Comparison of ENCODE assay signal across 19 cellular contexts in the genomic region with DNA sequence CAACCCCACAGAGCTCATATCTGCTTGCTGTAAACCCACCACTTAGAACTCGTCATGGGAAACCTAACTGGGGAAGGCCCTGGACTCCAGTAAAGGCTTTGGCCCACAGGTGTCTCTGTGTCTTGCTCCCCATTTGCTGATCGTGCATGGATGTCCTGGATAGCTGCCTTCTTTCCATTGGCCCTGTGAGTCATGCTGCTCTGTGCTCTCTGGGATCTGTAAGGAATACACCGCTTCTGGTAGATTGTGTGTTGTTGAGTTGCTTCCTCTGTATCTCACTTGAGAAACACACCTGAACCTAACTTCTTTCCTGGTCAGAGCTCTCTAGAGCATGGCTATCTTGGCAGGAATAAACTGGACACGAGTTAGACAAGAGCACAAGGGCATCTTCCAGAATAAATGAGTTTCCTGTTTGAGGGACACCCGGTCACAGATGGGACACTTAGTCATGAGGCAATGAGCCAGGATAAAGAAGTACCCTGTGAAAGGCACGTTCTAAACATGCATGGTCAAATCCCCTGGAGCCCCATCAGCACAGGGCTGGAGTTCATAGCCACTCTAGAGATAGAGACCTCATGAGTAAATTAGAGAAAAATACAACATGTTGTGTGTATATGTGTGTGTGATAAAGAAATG.
DNase-seq lines count a peak whose midpoint lies in the region; ATAC-seq, FAIRE-seq and TF ChIP-seq lines count a peak whose summit lies in the region.
"Had no signal": no experiment of that assay in that cellular context is flagged by ENCODE, and none has a peak within 500 bp of the region (broad histone marks: within the 10 kb centered on the region; RNA-seq: fewer than 3 reads in every experiment).

No MANE protein-coding gene starts in this region.

- no peak overlapping the region for H2BK15ac ChIP-seq in mesenchymal stem cell (ENCODE audit: low read depth, poor library complexity, severe bottlenecking)

- peaks cover 4 to 5% of the 10 kb centered on the region in 2 donors for H3K9me3 Mint-ChIP-seq in stimulated activated naive B cell treated with anti-CD40 and anti-IgM and Interleukin-4, amounts not matched to agents 10 μg/mL and 1 μg/mL and 100 μg/mL, for 72 hours
- H3K9me3 Mint-ChIP-seq: activated naive CD4-positive, alpha-beta T cell treated with anti-CD3 and anti-CD28 coated beads for 36 hours had no signal

- TF ChIP-seq RAD21 in A549 (conservative IDR thresholded peaks at IDR 0.05 in 1 of 2, IDR thresholded peaks at IDR 0.05 in 1 of 2), result no peak

- H3K4me2 ChIP-seq in A549, result no peak overlapping the region
- H3K4me2 ChIP-seq in mesenchymal stem cell (ENCODE audit: low read length, poor library complexity, severe bottlenecking), result no peak overlapping the region

- no peak for ATAC-seq in A549
- no peak for ATAC-seq in stimulated activated naive B cell treated with anti-CD40 and anti-IgM and Interleukin-4, amounts not matched to agents 10 μg/mL and 1 μg/mL and 100 μg/mL, for 72 hours (replicated peaks)

- peak overlapping the region; percentile 37 to 89; a peak in 4 of 6 replicates for H3K27ac ChIP-seq in A549
- no peak overlapping the region for H3K27ac ChIP-seq in mesenchymal stem cell (ENCODE audit: low read length, poor library complexity, severe bottlenecking)
- H3K27ac ChIP-seq: brain microvascular endothelial cell had no signal

- peaks cover 27 to 54% of the 10 kb centered on the region in 2 donors for H3K4me1 Mint-ChIP-seq in stimulated activated naive B cell treated with anti-CD40 and anti-IgM and Interleukin-4, amounts not matched to agents 10 μg/mL and 1 μg/mL and 100 μg/mL, for 72 hours

- FAIRE-seq in A549 (lab: Jason Lieb, UNC) (no peak), H54 (lab: Jason Lieb, UNC) (peak; percentile 75)
- FAIRE-seq: D721Med had no signal

- TF ChIP-seq POLR2A in A549 (IDR thresholded peaks at IDR 0.05; ENCODE audit: low read length) (no peak), H54 (IDR thresholded peaks at IDR 0.05; ENCODE audit: low read depth, low read length) (no peak)

- H3K27me3 ChIP-seq in mesenchymal stem cell (ENCODE audit: control insufficient read depth in 1 of 2, insufficient read depth in 1 of 2, low read length in 2 of 2), result no peaks in the 10 kb centered on the region
- H3K27me3 ChIP-seq: brain microvascular endothelial cell had no signal

- no peak for TF ChIP-seq EP300 in A549 (IDR thresholded peaks at IDR 0.05)

- DNase-seq in A549 (ENCODE audit: low read depth in 1 of 2, low spot score in 1 of 2) (no peak), H54 (ENCODE audit: insufficient read length, low spot score) (no peak), dermis microvascular lymphatic vessel endothelial cell (ENCODE audit: low read depth in 2 of 2) (peak; percentile 91 to 95), mesenchymal stem cell (no peak)
- no peak for DNase-seq in activated CD4-positive, alpha-beta T cell treated with anti-CD3 and anti-CD28 coated beads for 48 hours
- no peak for DNase-seq in activated naive CD4-positive, alpha-beta T cell treated with anti-CD3 and anti-CD28 coated beads, Interleukin-2, amount 50 U/mL, for 16 hours
- no peak for DNase-seq in stimulated activated naive B cell treated with anti-CD40 and anti-IgM and Interleukin-4, amounts not matched to agents 10 μg/mL and 1 μg/mL and 100 μg/mL, for 72 hours
- no peak for DNase-seq in activated CD4-positive, alpha-beta T cell treated with anti-CD3 and anti-CD28 coated beads, Interleukin-2, amount 50 U/mL, for 4 hours
- DNase-seq: activated CD8-positive, alpha-beta memory T cell treated with anti-CD3 and anti-CD28 coated beads, Interleukin-2, amount 50 U/mL, for 4 hours; activated naive CD4-positive, alpha-beta T cell treated with anti-CD3 and anti-CD28 coated beads for 36 hours; brain microvascular endothelial cell; effector memory CD4-positive, alpha-beta T cell; foreskin melanocyte; islet precursor cell; NCI-H1694 treated with DMSO at 0.1 percent for 48 hours; NCI-H524 treated with DMSO at 0.1 percent for 48 hours; T-helper 1 cell had no signal

- H3K36me3 Mint-ChIP-seq in stimulated activated naive B cell treated with anti-CD40 and anti-IgM and Interleukin-4, amounts not matched to agents 10 μg/mL and 1 μg/mL and 100 μg/mL, for 72 hours, result peaks cover 0 to 4% of the 10 kb centered on the region in 2 donors

- no peak for TF ChIP-seq CTCF in A549 (IDR thresholded peaks at IDR 0.05)

- no peak overlapping the region for H2AK5ac ChIP-seq in mesenchymal stem cell (ENCODE audit: low read length, severe bottlenecking)

- H3K27ac Mint-ChIP-seq in stimulated activated naive B cell treated with anti-CD40 and anti-IgM and Interleukin-4, amounts not matched to agents 10 μg/mL and 1 μg/mL and 100 μg/mL, for 72 hours, result no peak overlapping the region
- H3K27ac Mint-ChIP-seq: activated naive CD4-positive, alpha-beta T cell treated with anti-CD3 and anti-CD28 coated beads for 36 hours had no signal

- CTCF ChIA-PET in A549 (lab: Yijun Ruan, JAX), result interaction anchor here (1.4 to 1.5 kb wide), 2 partner anchors 10 to 58 kb away, joined by 3 to 5 read pairs; no protein-coding TSS in a partner anchor

- peak overlapping the region in 1 of 2 experiments; percentile 46 for H3K14ac ChIP-seq in mesenchymal stem cell (ENCODE audit: low read length in 2 of 2)

- H3K4me3 ChIP-seq in A549 (no peak overlapping the region), mesenchymal stem cell (ENCODE audit: insufficient read depth in 1 of 2, low read depth in 1 of 2, low read length in 2 of 2) (no peak overlapping the region)
- H3K4me3 ChIP-seq: prostate gland had no signal

- H4K91ac ChIP-seq in mesenchymal stem cell (ENCODE audit: low read length), result no peak overlapping the region

- H3K27me3 Mint-ChIP-seq in stimulated activated naive B cell treated with anti-CD40 and anti-IgM and Interleukin-4, amounts not matched to agents 10 μg/mL and 1 μg/mL and 100 μg/mL, for 72 hours, result no peaks in the 10 kb centered on the region

- peak overlapping the region; percentile 51 to 71 for H2BK12ac ChIP-seq in mesenchymal stem cell (ENCODE audit: low read length in 2 of 2)

- no peak overlapping the region for H2AFZ ChIP-seq in mesenchymal stem cell (ENCODE audit: low read depth, low read length)

- no peak overlapping the region for H2BK120ac ChIP-seq in mesenchymal stem cell (ENCODE audit: low read depth, low read length)

- H2BK5ac ChIP-seq in mesenchymal stem cell (ENCODE audit: low read depth, low read length, poor library complexity, severe bottlenecking), result no peak overlapping the region

- H3K9ac ChIP-seq in mesenchymal stem cell (ENCODE audit: low read length), result no peak overlapping the region

- no peaks in the 10 kb centered on the region for H3K79me1 ChIP-seq in mesenchymal stem cell (replicated peaks; ENCODE audit: low read length, poor library complexity, severe bottlenecking)

- no peak overlapping the region for H3K23ac ChIP-seq in mesenchymal stem cell (ENCODE audit: low read length in 2 of 2)

- no peaks in the 10 kb centered on the region for H3K36me3 ChIP-seq in mesenchymal stem cell (ENCODE audit: control insufficient read depth in 1 of 2, insufficient read depth in 2 of 2, low read depth in 1 of 2, low read length in 2 of 2)
- H3K36me3 ChIP-seq: brain microvascular endothelial cell, prostate gland had no signal

- H3K4me3 Mint-ChIP-seq in stimulated activated naive B cell treated with anti-CD40 and anti-IgM and Interleukin-4, amounts not matched to agents 10 μg/mL and 1 μg/mL and 100 μg/mL, for 72 hours, result no peak overlapping the region
- H3K4me3 Mint-ChIP-seq: activated naive CD4-positive, alpha-beta T cell treated with anti-CD3 and anti-CD28 coated beads for 36 hours had no signal

- WGBS in A549 (ENCODE audit: missing lambda C conversion rate), result 64% methylated on average over 6 of the region's 6 CpGs
- WGBS in mesenchymal stem cell, result 67% methylated on average over 6 of the region's 6 CpGs

- H3K4me1 ChIP-seq in A549 (peaks cover 35% of the 10 kb centered on the region), mesenchymal stem cell (ENCODE audit: control insufficient read depth, insufficient read depth, low read depth, low read length) (peaks cover 3% of the 10 kb centered on the region)
- H3K4me1 ChIP-seq: prostate gland had no signal

- H4K8ac ChIP-seq in mesenchymal stem cell (ENCODE audit: low read length), result no peak overlapping the region

- H3K9me3 ChIP-seq in A549 (peaks cover 5% of the 10 kb centered on the region), mesenchymal stem cell (ENCODE audit: control insufficient read depth, low read length) (no peaks in the 10 kb centered on the region)
- H3K9me3 ChIP-seq: prostate gland had no signal

- H3K18ac ChIP-seq in mesenchymal stem cell (ENCODE audit: low read depth in 1 of 2, low read length in 2 of 2), result no peak overlapping the region

- no peak overlapping the region for H3K4ac ChIP-seq in mesenchymal stem cell (ENCODE audit: low read depth in 1 of 2, low read length in 2 of 2)

- POLR2A ChIA-PET in A549 (lab: Yijun Ruan, JAX), result no interaction called here

TF ChIP-seq in A549, 52 proteins besides CTCF, POLR2A, EP300 and RAD21 (continues in another document):
- TF ChIP-seq CHD4 (IDR thresholded peaks at IDR 0.05; ENCODE audit: borderline replicate concordance) (no peak), TFCP2L1 (CRISPR knock-in tag; IDR thresholded peaks at IDR 0.05) (no peak), KDM1A (IDR thresholded peaks at IDR 0.05; ENCODE audit: low read depth) (no peak), JUN (IDR thresholded peaks at IDR 0.05) (no peak), SREBF2 (IDR thresholded peaks at IDR 0.05) (no peak)
- TF ChIP-seq, protein P1, sequence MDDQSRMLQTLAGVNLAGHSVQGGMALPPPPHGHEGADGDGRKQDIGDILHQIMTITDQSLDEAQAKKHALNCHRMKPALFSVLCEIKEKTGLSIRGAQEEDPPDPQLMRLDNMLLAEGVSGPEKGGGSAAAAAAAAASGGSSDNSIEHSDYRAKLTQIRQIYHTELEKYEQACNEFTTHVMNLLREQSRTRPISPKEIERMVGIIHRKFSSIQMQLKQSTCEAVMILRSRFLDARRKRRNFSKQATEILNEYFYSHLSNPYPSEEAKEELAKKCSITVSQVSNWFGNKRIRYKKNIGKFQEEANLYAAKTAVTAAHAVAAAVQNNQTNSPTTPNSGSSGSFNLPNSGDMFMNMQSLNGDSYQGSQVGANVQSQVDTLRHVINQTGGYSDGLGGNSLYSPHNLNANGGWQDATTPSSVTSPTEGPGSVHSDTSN (IDR thresholded peaks at IDR 0.05), result no peak

Comparison
In these comparisons a context has a peak if more than half of its experiments do, and no peak if none do; other contexts are left out.
1. DNase-seq: peak in dermis microvascular lymphatic vessel endothelial cell (2 of 2); none in A549 (0 of 2), H54 (single experiment), mesenchymal stem cell (single experiment), activated CD4-positive, alpha-beta T cell treated with anti-CD3 and anti-CD28 coated beads for 48 hours (single experiment), activated naive CD4-positive, alpha-beta T cell treated with anti-CD3 and anti-CD28 coated beads, Interleukin-2, amount 50 U/mL, for 16 hours (single experiment), stimulated activated naive B cell treated with anti-CD40 and anti-IgM and Interleukin-4, amounts not matched to agents 10 μg/mL and 1 μg/mL and 100 μg/mL, for 72 hours (single experiment) and activated CD4-positive, alpha-beta T cell treated with anti-CD3 and anti-CD28 coated beads, Interleukin-2, amount 50 U/mL, for 4 hours (0 of 2).